Comparison of ENCODE assay signal across 15 cellular contexts in the genomic region with DNA sequence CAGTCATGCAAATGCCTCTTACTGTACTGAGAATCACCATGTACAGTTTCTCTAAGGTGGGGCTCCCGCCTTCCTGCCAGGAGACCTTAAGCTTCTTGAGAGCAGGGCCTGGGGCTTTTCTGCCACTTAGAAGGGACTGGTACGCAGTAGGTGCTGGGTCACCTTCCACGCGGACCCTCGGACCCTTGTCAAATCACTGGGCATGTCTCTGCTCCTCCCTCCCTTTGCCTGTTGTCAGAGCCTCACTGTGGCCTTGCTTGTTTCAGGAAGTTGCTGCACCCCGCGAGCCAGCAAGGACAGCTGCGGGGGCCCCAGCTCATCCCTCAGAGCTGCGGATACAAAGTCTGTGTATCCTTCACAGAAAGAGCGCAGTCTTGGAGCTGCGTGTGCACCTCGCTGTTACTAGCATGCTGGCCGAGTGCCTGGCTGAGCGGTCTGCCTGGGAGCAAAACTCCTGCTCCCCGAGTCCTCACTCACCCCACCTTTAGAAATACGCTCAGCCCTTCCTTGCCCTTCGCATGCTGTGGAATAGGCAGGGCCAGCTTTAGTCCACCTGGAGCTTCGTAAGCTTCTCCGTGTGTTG. TPM values are rescaled to one million over a fixed set of nuclear protein-coding genes. Genes with fewer than 3 reads are reported as not detected.
"Had no signal": no experiment of that assay in that cellular context is flagged by ENCODE, and none has a peak within 500 bp of the region (broad histone marks: within the 10 kb centered on the region; RNA-seq: fewer than 3 reads in every experiment).

No MANE protein-coding gene starts in this region.

- H2AFZ ChIP-seq: hepatocyte, parathyroid adenoma had no signal

- H3K36me3 ChIP-seq: left lung, stomach had no signal

- H3K4me2 ChIP-seq: hepatocyte had no signal

- H3K4me3 ChIP-seq: dorsolateral prefrontal cortex, hepatocyte, left lung, stomach had no signal

- H3K79me2 ChIP-seq: hepatocyte, parathyroid adenoma had no signal

- H3K9ac ChIP-seq: parathyroid adenoma had no signal

- H3K27me3 ChIP-seq: foreskin keratinocyte, hepatocyte, left lung had no signal

- FAIRE-seq: islet of Langerhans had no signal

- ATAC-seq: foreskin keratinocyte; left lung; naive thymus-derived CD8-positive, alpha-beta T cell had no signal

- H3K4me1 ChIP-seq: foreskin keratinocyte, left lung, parathyroid adenoma, stomach had no signal

- DNase-seq: activated CD4-positive, alpha-beta T cell treated with anti-CD3 and anti-CD28 coated beads for 1 hour; activated CD4-positive, alpha-beta T cell treated with anti-CD3 and anti-CD28 coated beads, Interleukin-2, amount 50 U/mL, for 4 hours; activated gamma-delta T cell treated with Interleukin-2 at 50 U/mL for 16 hours; activated naive CD8-positive, alpha-beta T cell treated with anti-CD3 and anti-CD28 coated beads for 36 hours; amygdala; dorsolateral prefrontal cortex; foreskin keratinocyte; left lung; mesendoderm; naive thymus-derived CD8-positive, alpha-beta T cell; stomach; trophoblast cell had no signal

- H3K27ac ChIP-seq: dorsolateral prefrontal cortex, foreskin keratinocyte, hepatocyte, left lung, parathyroid adenoma, stomach had no signal

RNA-seq across cellular contexts. Expression of a gene that starts 30.7 kb away (rescaled TPM):
- total RNA-seq: foreskin keratinocyte had no signal
- polyA plus RNA-seq: foreskin keratinocyte had no signal
